ENCODE assay signal across 9 cellular contexts in the genomic region with DNA sequence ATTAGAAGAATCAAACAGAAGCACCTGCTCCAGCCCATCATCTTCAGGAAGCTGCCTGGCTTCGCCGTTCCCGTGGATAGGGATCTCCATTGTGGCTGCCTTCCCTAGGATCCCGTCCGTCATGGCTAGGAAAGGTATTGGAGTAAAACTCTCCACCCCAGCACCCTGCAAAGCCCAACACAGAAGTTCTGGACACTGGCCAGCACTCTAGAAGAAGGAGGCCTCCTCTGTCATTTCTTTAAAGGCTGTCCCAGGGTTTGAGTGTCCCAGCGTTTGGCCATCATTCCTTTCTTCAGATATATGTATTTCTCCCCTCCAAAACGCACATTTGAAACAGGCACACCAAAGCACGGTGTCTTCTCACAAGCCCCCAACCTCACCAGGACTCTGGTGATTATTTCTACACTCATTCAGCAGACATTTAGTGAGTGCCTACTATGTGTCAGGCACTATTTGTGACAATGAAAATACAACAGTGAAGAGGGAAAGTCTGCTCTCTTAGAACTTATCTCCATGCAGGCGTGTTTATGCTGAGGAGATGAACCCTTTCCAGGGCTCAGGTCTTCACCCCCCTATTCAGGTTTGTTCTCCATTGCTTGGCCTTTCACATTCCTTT. TPM values are rescaled to one million over a fixed set of nuclear protein-coding genes. Genes with fewer than 3 reads are reported as not detected.
DNase-seq lines count a peak whose midpoint lies in the region; ATAC-seq, FAIRE-seq and TF ChIP-seq lines count a peak whose summit lies in the region.
"Had no signal": no experiment of that assay in that cellular context is flagged by ENCODE, and none has a peak within 500 bp of the region (broad histone marks: within the 10 kb centered on the region; RNA-seq: fewer than 3 reads in every experiment).

No MANE protein-coding gene starts in this region.

- TF ChIP-seq RAD21 in HepG2 (CRISPR knock-in tag; IDR thresholded peaks at IDR 0.05), result no peak

- H3K4me1 Mint-ChIP-seq in activated CD4-positive, alpha-beta T cell treated with anti-CD3 and anti-CD28 coated beads, Interleukin-2, amount 10 ng/mL, durations not matched to agents 24 days and 14 days, result peaks cover 30% of the 10 kb centered on the region
- peaks cover 26% of the 10 kb centered on the region for H3K4me1 Mint-ChIP-seq in astrocyte (ENCODE audit: low read depth, unreplicated experiment)

- in situ Hi-C loops in HepG2 (cut with HindIII; ENCODE audit: extremely low pct_ligation_motif_present, low pct_unique_long_range_greater_than_20kb), result loop anchor here (10.0 kb wide), 1 partner anchor 124 kb away; the partner anchor contains the start of genes ILK and RRP8

- H4K20me1 ChIP-seq in astrocyte (ENCODE audit: insufficient read depth, low read length) (peaks cover 31% of the 10 kb centered on the region), HepG2 (ENCODE audit: insufficient read depth, low read length) (no peaks in the 10 kb centered on the region; the same call in 1 of the 2 replicates)

- no peaks in the 10 kb centered on the region for H3K9me3 ChIP-seq in astrocyte (ENCODE audit: insufficient read depth, low read depth, low read length)
- no peaks in the 10 kb centered on the region for H3K9me3 ChIP-seq in HepG2 (ENCODE audit: low read length)
- H3K9me3 ChIP-seq in thyroid gland, result no peaks in the 10 kb centered on the region

- peaks cover 41% of the 10 kb centered on the region for H3K36me3 Mint-ChIP-seq in activated CD4-positive, alpha-beta T cell treated with anti-CD3 and anti-CD28 coated beads, Interleukin-2, amount 10 ng/mL, durations not matched to agents 24 days and 14 days (ENCODE audit: low read depth)
- H3K36me3 Mint-ChIP-seq in astrocyte (ENCODE audit: low read depth, unreplicated experiment), result peaks cover 18% of the 10 kb centered on the region

- H3K27ac Mint-ChIP-seq in activated CD4-positive, alpha-beta T cell treated with anti-CD3 and anti-CD28 coated beads, Interleukin-2, amount 10 ng/mL, durations not matched to agents 24 days and 14 days, result peak overlapping the region; percentile 98
- H3K27ac Mint-ChIP-seq in astrocyte (ENCODE audit: unreplicated experiment), result peak overlapping the region; percentile 98

- H3K27ac ChIP-seq in astrocyte (ENCODE audit: low read depth, low read length) (peak overlapping the region; percentile 89), HepG2 (ENCODE audit: extremely low read length, insufficient read depth, low read length) (peak overlapping the region; percentile 95), thyroid gland (peak overlapping the region in 2 of 3 donors; percentile 67 to 92)

- H3K9ac ChIP-seq in astrocyte (ENCODE audit: low read length) (peak overlapping the region; percentile 99), HepG2 (ENCODE audit: insufficient read depth, low read depth, low read length) (peak overlapping the region; percentile 95)

- H3K4me1 ChIP-seq in astrocyte (ENCODE audit: insufficient read depth, low read length) (peaks cover 16% of the 10 kb centered on the region), HepG2 (ENCODE audit: insufficient read depth, low read length) (peaks cover 62% of the 10 kb centered on the region), thyroid gland (peaks cover 15 to 19% of the 10 kb centered on the region in 2 donors)

- WGBS in HepG2 (ENCODE audit: low lambda C conversion rate), result 59% methylated on average over 9 of the region's 9 CpGs
- 61 to 65% methylated on average over 9 of the region's 9 CpGs for WGBS in thyroid gland, 2 donors

- H3K4me3 ChIP-seq in astrocyte (ENCODE audit: insufficient read depth, low read depth, low read length) (peak overlapping the region; percentile 90), HepG2 (replicated peaks in 1 of 3; ENCODE audit: insufficient read depth in 1 of 3, low read depth in 2 of 3, low read length in 3 of 3) (peak overlapping the region; percentile 86 to 92 (median 86)), thyroid gland (replicated peaks in 1 of 3) (peak overlapping the region; percentile 44 to 74 (median 60))

- POLR2A ChIA-PET in HepG2 (lab: Yijun Ruan, JAX), result no interaction called here

- H3K4me2 ChIP-seq in astrocyte (ENCODE audit: low read length), result peak overlapping the region; percentile 94
- H3K4me2 ChIP-seq in HepG2 (ENCODE audit: low read depth, low read length), result peak overlapping the region; percentile 86

- H2AFZ ChIP-seq in astrocyte (ENCODE audit: low read depth, low read length) (no peak overlapping the region), HepG2 (ENCODE audit: low read length) (no peak overlapping the region)

- no peaks in the 10 kb centered on the region for H3K27me3 Mint-ChIP-seq in activated CD4-positive, alpha-beta T cell treated with anti-CD3 and anti-CD28 coated beads, Interleukin-2, amount 10 ng/mL, durations not matched to agents 24 days and 14 days
- H3K27me3 Mint-ChIP-seq in astrocyte (ENCODE audit: low read depth, unreplicated experiment), result no peaks in the 10 kb centered on the region

- TSS peak; percentile 65 for BruUV-seq in HepG2 (replicated peaks; lab: Mats Ljungman, UMichigan)

- peaks cover 36% of the 10 kb centered on the region for H3K36me3 ChIP-seq in astrocyte (ENCODE audit: insufficient read depth, low read length)
- H3K36me3 ChIP-seq in HepG2 (replicated peaks in 1 of 2; ENCODE audit: control insufficient read depth in 1 of 2, insufficient read depth in 2 of 2, low read length in 2 of 2), result peaks cover 10 to 41% of the 10 kb centered on the region in 2 experiments
- peaks cover 15 to 19% of the 10 kb centered on the region in 2 donors for H3K36me3 ChIP-seq in thyroid gland

- FAIRE-seq in astrocyte (lab: Jason Lieb, UNC), result no peak
- FAIRE-seq in HepG2 (lab: Jason Lieb, UNC), result no peak

- TF ChIP-seq POLR2A in HepG2 (IDR thresholded peaks at IDR 0.05; ENCODE audit: insufficient read depth in 1 of 2, low read depth in 2 of 2, low read length in 2 of 2) (no peak), thyroid gland (IDR thresholded peaks at IDR 0.05) (no peak)

- TF ChIP-seq EP300 in HepG2 (IDR thresholded peaks at IDR 0.05; ENCODE audit: low read depth in 2 of 2, low read length in 2 of 2) (no peak), HepG2 (CRISPR knock-in tag; IDR thresholded peaks at IDR 0.05; ENCODE audit: borderline replicate concordance) (no peak)

- no peak for DNase-seq in activated CD4-positive, alpha-beta T cell treated with anti-CD3 and anti-CD28 coated beads, Interleukin-2, amount 10 ng/mL, durations not matched to agents 24 days and 14 days
- no peak for DNase-seq in activated CD4-positive, alpha-beta T cell treated with anti-CD3 and anti-CD28 coated beads, Interleukin-2, amount 50 U/mL, for 1 hour
- DNase-seq in astrocyte (ENCODE audit: low read depth) (no peak), HepG2 (ENCODE audit: low spot score) (no peak), thyroid gland (peak; percentile 45 to 52), NCI-H1436 (lab: John Stamatoyannopoulos, UW) (no peak), DMS53 (lab: John Stamatoyannopoulos, UW) (no peak)

- peaks cover 53% of the 10 kb centered on the region for H3K79me2 ChIP-seq in astrocyte (ENCODE audit: insufficient read depth, low read length)
- H3K79me2 ChIP-seq in HepG2 (ENCODE audit: insufficient read depth, low read length), result peaks cover 39% of the 10 kb centered on the region

- ATAC-seq in HepG2 (no peak), GM21381 (IDR thresholded peaks at IDR 0.05; ENCODE audit: unreplicated experiment) (no peak)

- H3K4me3 Mint-ChIP-seq in activated CD4-positive, alpha-beta T cell treated with anti-CD3 and anti-CD28 coated beads, Interleukin-2, amount 10 ng/mL, durations not matched to agents 24 days and 14 days, result peak overlapping the region; percentile 94
- peak overlapping the region; percentile 97 for H3K4me3 Mint-ChIP-seq in astrocyte (ENCODE audit: unreplicated experiment)

- H3K27me3 ChIP-seq in astrocyte (ENCODE audit: insufficient read depth, low read length) (no peaks in the 10 kb centered on the region), HepG2 (ENCODE audit: control insufficient read depth in 1 of 2, insufficient read depth in 2 of 2, low read length in 2 of 2) (no peaks in the 10 kb centered on the region; a peak in 1 of 5 replicates), thyroid gland (no peaks in the 10 kb centered on the region)

- no peak for TF ChIP-seq CTCF in astrocyte (IDR thresholded peaks at IDR 0.05; ENCODE audit: insufficient read depth, low read depth, low read length)
- TF ChIP-seq CTCF in HepG2 (CRISPR knock-in tag; IDR thresholded peaks at IDR 0.05), result no peak
- TF ChIP-seq CTCF in thyroid gland (IDR thresholded peaks at IDR 0.05), result no peak

- CTCF ChIA-PET in HepG2 (lab: Yijun Ruan, JAX; ENCODE audit: low intra/inter-chr PET ratio, low total read pairs), result no interaction called here

- H3K9me3 Mint-ChIP-seq in activated CD4-positive, alpha-beta T cell treated with anti-CD3 and anti-CD28 coated beads, Interleukin-2, amount 10 ng/mL, durations not matched to agents 24 days and 14 days, result no peaks in the 10 kb centered on the region
- no peaks in the 10 kb centered on the region for H3K9me3 Mint-ChIP-seq in astrocyte (ENCODE audit: unreplicated experiment)

- intact Hi-C loops in activated CD4-positive, alpha-beta T cell treated with anti-CD3 and anti-CD28 coated beads, Interleukin-2, amount 10 ng/mL, durations not matched to agents 24 days and 14 days (cut with micrococcal nuclease), result loop anchor here (5.0 kb wide), 2 partner anchors 63 to 158 kb away; partner anchors contain the start of genes APBB1 and CAVIN3
- intact Hi-C loops in HepG2 (cut with micrococcal nuclease; ENCODE audit: unreplicated experiment) (loop anchor here (2.0 to 10.0 kb wide), 5 partner anchors 24 to 246 kb away; partner anchors contain the start of genes CNGA4, FHIP1B, MRPL17 and TAF10), thyroid gland (cut with DNase I) (loop anchor here (5.0 kb wide), 1 partner anchor 137 kb away; the partner anchor contains the start of gene TPP1)

RNA-seq across cellular contexts. Expression of gene ARFIP2, which starts 0.7 kb away (rescaled TPM):
- total RNA-seq in activated CD4-positive, alpha-beta T cell treated with anti-CD3 and anti-CD28 coated beads, Interleukin-2, amount 10 ng/mL, durations not matched to agents 24 days and 14 days, result 50.8 and 51.2 TPM in 2 replicates
- total RNA-seq in astrocyte, result 66.3 and 71.8 TPM in 2 replicates
- total RNA-seq in HepG2 (2016; rRNA removed; fragmentation: Illumina TruSeq; extraction: Trizol), result 58.9 and 60.2 TPM in 2 replicates
- total RNA-seq in HepG2 (2016; cell fraction: cytosol; rRNA removed; fragmentation: Illumina TruSeq; extraction: Trizol; ENCODE audit: low read depth), result 17.5 and 22.7 TPM in 2 replicates
- total RNA-seq in HepG2 (2016; cell fraction: insoluble cytoplasmic fraction; rRNA removed; fragmentation: Illumina TruSeq; extraction: Trizol), result 61.0 and 64.1 TPM in 2 replicates
- total RNA-seq in HepG2 (2016; cell fraction: membrane; rRNA removed; fragmentation: Illumina TruSeq; extraction: Trizol), result 47.3 and 49.4 TPM in 2 replicates
- total RNA-seq in HepG2 (2016; cell fraction: nucleus; rRNA removed; fragmentation: Illumina TruSeq; extraction: Trizol), result 42.8 and 48.3 TPM in 2 replicates
- polyA plus RNA-seq in HepG2 (2011; rRNA removed), result 56.6 TPM in 2 replicates
- polyA plus RNA-seq in HepG2 (2011; cell fraction: cytosol; rRNA removed), result 46.2 and 52.7 TPM in 2 replicates
- polyA plus RNA-seq in HepG2 (2011; cell fraction: nucleus; rRNA removed), result 94.3 and 111 TPM in 2 replicates
- polyA plus RNA-seq in HepG2 (2012), result 27.4 and 32.7 TPM in 2 replicates
- 19.3 and 24.9 TPM in 2 replicates for polyA plus RNA-seq in HepG2 (2016; cell fraction: cytosol; fragmentation: Illumina TruSeq; extraction: Trizol; ENCODE audit: low read depth)
- 64.8 and 65.3 TPM in 2 replicates for polyA plus RNA-seq in HepG2 (2016; cell fraction: insoluble cytoplasmic fraction; fragmentation: Illumina TruSeq; extraction: Trizol; ENCODE audit: low read depth)
- polyA plus RNA-seq in HepG2 (2016; cell fraction: membrane; fragmentation: Illumina TruSeq; extraction: Trizol; ENCODE audit: low read depth), result 38.0 and 38.5 TPM in 2 replicates
- 93.4 and 95.4 TPM in 2 replicates for polyA plus RNA-seq in HepG2 (2016; cell fraction: nucleus; fragmentation: Illumina TruSeq; extraction: Trizol; ENCODE audit: insufficient read depth, low read depth)
- polyA minus RNA-seq in HepG2 (2011; rRNA and poly(A)+ RNA removed; ENCODE audit: low replicate concordance), result 40.2 and 91.9 TPM in 2 replicates
- polyA minus RNA-seq in HepG2 (2011; cell fraction: cytosol; rRNA and poly(A)+ RNA removed), result 13.5 and 13.6 TPM in 2 replicates
- 52.7 and 55.4 TPM in 2 replicates for polyA minus RNA-seq in HepG2 (2011; cell fraction: nucleus; rRNA and poly(A)+ RNA removed)
- total RNA-seq in thyroid gland, result 100 to 1,000 TPM in 2 of 4 donors, 10 to 100 TPM in 2; 86.7 to 124 (median 96.2) TPM

RNA-seq across cellular contexts. Expression of gene TIMM10B, which starts 0.9 kb away (rescaled TPM):
- 41.3 and 47.4 TPM in 2 replicates for total RNA-seq in activated CD4-positive, alpha-beta T cell treated with anti-CD3 and anti-CD28 coated beads, Interleukin-2, amount 10 ng/mL, durations not matched to agents 24 days and 14 days
- total RNA-seq in astrocyte (35.2 and 38.2 TPM in 2 replicates), HepG2 (2016; rRNA removed; fragmentation: Illumina TruSeq; extraction: Trizol) (39.5 and 60.1 TPM in 2 replicates), thyroid gland (10 to 100 TPM; 42.1 to 72.0 (median 56.3) TPM)
- 10.8 and 13.1 TPM in 2 replicates for total RNA-seq in HepG2 (2016; cell fraction: cytosol; rRNA removed; fragmentation: Illumina TruSeq; extraction: Trizol; ENCODE audit: low read depth)
- total RNA-seq in HepG2 (2016; cell fraction: insoluble cytoplasmic fraction; rRNA removed; fragmentation: Illumina TruSeq; extraction: Trizol), result 43.3 and 66.3 TPM in 2 replicates
- total RNA-seq in HepG2 (2016; cell fraction: membrane; rRNA removed; fragmentation: Illumina TruSeq; extraction: Trizol), result 26.2 and 32.5 TPM in 2 replicates
- total RNA-seq in HepG2 (2016; cell fraction: nucleus; rRNA removed; fragmentation: Illumina TruSeq; extraction: Trizol), result 41.4 and 43.0 TPM in 2 replicates
- polyA plus RNA-seq in HepG2 (2011; rRNA removed), result 34.9 and 38.5 TPM in 2 replicates
- 34.0 and 35.1 TPM in 2 replicates for polyA plus RNA-seq in HepG2 (2011; cell fraction: cytosol; rRNA removed)
- polyA plus RNA-seq in HepG2 (2011; cell fraction: nucleus; rRNA removed), result 67.7 and 87.1 TPM in 2 replicates
- polyA plus RNA-seq in HepG2 (2012), result 20.8 and 27.0 TPM in 2 replicates
- polyA plus RNA-seq in HepG2 (2016; cell fraction: cytosol; fragmentation: Illumina TruSeq; extraction: Trizol; ENCODE audit: low read depth), result 11.9 and 14.7 TPM in 2 replicates
- 45.0 and 46.2 TPM in 2 replicates for polyA plus RNA-seq in HepG2 (2016; cell fraction: insoluble cytoplasmic fraction; fragmentation: Illumina TruSeq; extraction: Trizol; ENCODE audit: low read depth)
- polyA plus RNA-seq in HepG2 (2016; cell fraction: membrane; fragmentation: Illumina TruSeq; extraction: Trizol; ENCODE audit: low read depth), result 19.4 and 23.0 TPM in 2 replicates
- polyA plus RNA-seq in HepG2 (2016; cell fraction: nucleus; fragmentation: Illumina TruSeq; extraction: Trizol; ENCODE audit: insufficient read depth, low read depth), result 39.7 and 43.3 TPM in 2 replicates
- 42.9 and 55.1 TPM in 2 replicates for polyA minus RNA-seq in HepG2 (2011; rRNA and poly(A)+ RNA removed; ENCODE audit: low replicate concordance)
- polyA minus RNA-seq in HepG2 (2011; cell fraction: cytosol; rRNA and poly(A)+ RNA removed), result 12.4 and 20.8 TPM in 2 replicates
- polyA minus RNA-seq in HepG2 (2011; cell fraction: nucleus; rRNA and poly(A)+ RNA removed), result 102 and 116 TPM in 2 replicates

RNA-seq across cellular contexts. Expression of gene TRIM3, which starts 6.7 kb away (rescaled TPM):
- 3.4 and 4.1 TPM in 2 replicates for total RNA-seq in activated CD4-positive, alpha-beta T cell treated with anti-CD3 and anti-CD28 coated beads, Interleukin-2, amount 10 ng/mL, durations not matched to agents 24 days and 14 days
- total RNA-seq in astrocyte (20.8 and 25.4 TPM in 2 replicates), HepG2 (2016; rRNA removed; fragmentation: Illumina TruSeq; extraction: Trizol) (2.8 and 6.3 TPM in 2 replicates), thyroid gland (10 to 100 TPM; 11.0 to 20.8 (median 14.6) TPM)
- total RNA-seq in HepG2 (2016; cell fraction: cytosol; rRNA removed; fragmentation: Illumina TruSeq; extraction: Trizol; ENCODE audit: low read depth), result 0.40 and 0.79 TPM in 2 replicates
- 2.4 and 5.9 TPM in 2 replicates for total RNA-seq in HepG2 (2016; cell fraction: insoluble cytoplasmic fraction; rRNA removed; fragmentation: Illumina TruSeq; extraction: Trizol)
- 1.2 and 1.5 TPM in 2 replicates for total RNA-seq in HepG2 (2016; cell fraction: membrane; rRNA removed; fragmentation: Illumina TruSeq; extraction: Trizol)
- 9.6 and 9.9 TPM in 2 replicates for total RNA-seq in HepG2 (2016; cell fraction: nucleus; rRNA removed; fragmentation: Illumina TruSeq; extraction: Trizol)
- 3.6 and 4.9 TPM in 2 replicates for polyA plus RNA-seq in HepG2 (2011; rRNA removed)
- 1.5 and 2.1 TPM in 2 replicates for polyA plus RNA-seq in HepG2 (2011; cell fraction: cytosol; rRNA removed)
- 25.2 and 26.5 TPM in 2 replicates for polyA plus RNA-seq in HepG2 (2011; cell fraction: nucleus; rRNA removed)
- polyA plus RNA-seq in HepG2 (2012), result 2.3 and 2.8 TPM in 2 replicates
- polyA plus RNA-seq in HepG2 (2016; cell fraction: cytosol; fragmentation: Illumina TruSeq; extraction: Trizol; ENCODE audit: low read depth), result 0.49 and 0.53 TPM in 2 replicates
- 1.6 and 2.7 TPM in 2 replicates for polyA plus RNA-seq in HepG2 (2016; cell fraction: insoluble cytoplasmic fraction; fragmentation: Illumina TruSeq; extraction: Trizol; ENCODE audit: low read depth)
- 0.80 and 1.3 TPM in 2 replicates for polyA plus RNA-seq in HepG2 (2016; cell fraction: membrane; fragmentation: Illumina TruSeq; extraction: Trizol; ENCODE audit: low read depth)
- polyA plus RNA-seq in HepG2 (2016; cell fraction: nucleus; fragmentation: Illumina TruSeq; extraction: Trizol; ENCODE audit: insufficient read depth, low read depth), result 25.5 and 27.0 TPM in 2 replicates
- 5.6 and 9.8 TPM in 2 replicates for polyA minus RNA-seq in HepG2 (2011; rRNA and poly(A)+ RNA removed; ENCODE audit: low replicate concordance)
- 1.6 and 3.3 TPM in 2 replicates for polyA minus RNA-seq in HepG2 (2011; cell fraction: cytosol; rRNA and poly(A)+ RNA removed)
- 6.6 and 8.3 TPM in 2 replicates for polyA minus RNA-seq in HepG2 (2011; cell fraction: nucleus; rRNA and poly(A)+ RNA removed)

RNA-seq across cellular contexts. Expression of gene DNHD1, which starts 16.7 kb away (rescaled TPM):
- 21.5 and 22.8 TPM in 2 replicates for total RNA-seq in activated CD4-positive, alpha-beta T cell treated with anti-CD3 and anti-CD28 coated beads, Interleukin-2, amount 10 ng/mL, durations not matched to agents 24 days and 14 days
- 8.2 and 8.3 TPM in 2 replicates for total RNA-seq in astrocyte
- 0.94 and 2.7 TPM in 2 replicates for total RNA-seq in HepG2 (2016; rRNA removed; fragmentation: Illumina TruSeq; extraction: Trizol)
- total RNA-seq in HepG2 (2016; cell fraction: cytosol; rRNA removed; fragmentation: Illumina TruSeq; extraction: Trizol; ENCODE audit: low read depth), result 1.3 and 1.6 TPM in 2 replicates
- total RNA-seq in HepG2 (2016; cell fraction: insoluble cytoplasmic fraction; rRNA removed; fragmentation: Illumina TruSeq; extraction: Trizol), result 1.0 and 2.6 TPM in 2 replicates
- total RNA-seq in HepG2 (2016; cell fraction: membrane; rRNA removed; fragmentation: Illumina TruSeq; extraction: Trizol), result 1.00 and 1.2 TPM in 2 replicates
- total RNA-seq in HepG2 (2016; cell fraction: nucleus; rRNA removed; fragmentation: Illumina TruSeq; extraction: Trizol), result 8.5 and 9.6 TPM in 2 replicates
- 9.3 and 13.3 TPM in 2 replicates for polyA plus RNA-seq in HepG2 (2011; rRNA removed)
- polyA plus RNA-seq in HepG2 (2011; cell fraction: cytosol; rRNA removed), result 2.1 TPM in 2 replicates
- polyA plus RNA-seq in HepG2 (2011; cell fraction: nucleus; rRNA removed), result 76.4 and 80.1 TPM in 2 replicates
- 11.0 and 17.0 TPM in 2 replicates for polyA plus RNA-seq in HepG2 (2012)
- polyA plus RNA-seq in HepG2 (2016; cell fraction: cytosol; fragmentation: Illumina TruSeq; extraction: Trizol; ENCODE audit: low read depth), result 0.09 and 0.20 TPM in 2 replicates
- 0.91 and 1.1 TPM in 2 replicates for polyA plus RNA-seq in HepG2 (2016; cell fraction: insoluble cytoplasmic fraction; fragmentation: Illumina TruSeq; extraction: Trizol; ENCODE audit: low read depth)
- 0.16 and 0.22 TPM in 2 replicates for polyA plus RNA-seq in HepG2 (2016; cell fraction: membrane; fragmentation: Illumina TruSeq; extraction: Trizol; ENCODE audit: low read depth)
- 14.1 and 16.8 TPM in 2 replicates for polyA plus RNA-seq in HepG2 (2016; cell fraction: nucleus; fragmentation: Illumina TruSeq; extraction: Trizol; ENCODE audit: insufficient read depth, low read depth)
- polyA minus RNA-seq in HepG2 (2011; rRNA and poly(A)+ RNA removed; ENCODE audit: low replicate concordance), result 57.3 and 64.0 TPM in 2 replicates
- 2.5 and 3.1 TPM in 2 replicates for polyA minus RNA-seq in HepG2 (2011; cell fraction: cytosol; rRNA and poly(A)+ RNA removed)
- 48.5 and 56.7 TPM in 2 replicates for polyA minus RNA-seq in HepG2 (2011; cell fraction: nucleus; rRNA and poly(A)+ RNA removed)
- total RNA-seq in thyroid gland, result 10 to 100 TPM; 10.9 to 21.8 (median 14.9) TPM

RNA-seq across cellular contexts. Expression of gene HPX, which starts 39.6 kb away (rescaled TPM):
- total RNA-seq in activated CD4-positive, alpha-beta T cell treated with anti-CD3 and anti-CD28 coated beads, Interleukin-2, amount 10 ng/mL, durations not matched to agents 24 days and 14 days, result not detected in 2 replicates
- 1.7 and 1.9 TPM in 2 replicates for total RNA-seq in astrocyte
- 29.6 and 57.4 TPM in 2 replicates for total RNA-seq in HepG2 (2016; rRNA removed; fragmentation: Illumina TruSeq; extraction: Trizol)
- total RNA-seq in HepG2 (2016; cell fraction: cytosol; rRNA removed; fragmentation: Illumina TruSeq; extraction: Trizol; ENCODE audit: low read depth), result 7.4 and 9.1 TPM in 2 replicates
- 28.5 and 59.2 TPM in 2 replicates for total RNA-seq in HepG2 (2016; cell fraction: insoluble cytoplasmic fraction; rRNA removed; fragmentation: Illumina TruSeq; extraction: Trizol)
- 9.6 and 11.3 TPM in 2 replicates for total RNA-seq in HepG2 (2016; cell fraction: membrane; rRNA removed; fragmentation: Illumina TruSeq; extraction: Trizol)
- total RNA-seq in HepG2 (2016; cell fraction: nucleus; rRNA removed; fragmentation: Illumina TruSeq; extraction: Trizol), result 60.0 and 62.1 TPM in 2 replicates
- 6.2 and 9.2 TPM in 2 replicates for polyA plus RNA-seq in HepG2 (2011; rRNA removed)
- 7.9 and 10.5 TPM in 2 replicates for polyA plus RNA-seq in HepG2 (2011; cell fraction: cytosol; rRNA removed)
- 6.2 and 6.6 TPM in 2 replicates for polyA plus RNA-seq in HepG2 (2011; cell fraction: nucleus; rRNA removed)
- 1.3 and 1.4 TPM in 2 replicates for polyA plus RNA-seq in HepG2 (2012)
- polyA plus RNA-seq in HepG2 (2016; cell fraction: cytosol; fragmentation: Illumina TruSeq; extraction: Trizol; ENCODE audit: low read depth), result 6.7 and 7.9 TPM in 2 replicates
- polyA plus RNA-seq in HepG2 (2016; cell fraction: insoluble cytoplasmic fraction; fragmentation: Illumina TruSeq; extraction: Trizol; ENCODE audit: low read depth), result 28.3 and 32.1 TPM in 2 replicates
- polyA plus RNA-seq in HepG2 (2016; cell fraction: membrane; fragmentation: Illumina TruSeq; extraction: Trizol; ENCODE audit: low read depth), result 8.6 and 17.5 TPM in 2 replicates
- 86.2 and 88.6 TPM in 2 replicates for polyA plus RNA-seq in HepG2 (2016; cell fraction: nucleus; fragmentation: Illumina TruSeq; extraction: Trizol; ENCODE audit: insufficient read depth, low read depth)
- 0.26 and 20.4 TPM in 2 replicates for polyA minus RNA-seq in HepG2 (2011; rRNA and poly(A)+ RNA removed; ENCODE audit: low replicate concordance)
- 3.1 and 4.2 TPM in 2 replicates for polyA minus RNA-seq in HepG2 (2011; cell fraction: cytosol; rRNA and poly(A)+ RNA removed)
- polyA minus RNA-seq in HepG2 (2011; cell fraction: nucleus; rRNA and poly(A)+ RNA removed), result 4.1 and 4.5 TPM in 2 replicates
- under 1 TPM in 2 of 4 donors, not detected in 2; 0.33 to 0.67 TPM for total RNA-seq in thyroid gland
- total RNA-seq: M059J had no signal

Comparison
In these comparisons a context has a peak if more than half of its experiments do, and no peak if none do; other contexts are left out.
1. DNase-seq: peak in thyroid gland (2 of 2); none in activated CD4-positive, alpha-beta T cell treated with anti-CD3 and anti-CD28 coated beads, Interleukin-2, amount 10 ng/mL, durations not matched to agents 24 days and 14 days (single experiment), activated CD4-positive, alpha-beta T cell treated with anti-CD3 and anti-CD28 coated beads, Interleukin-2, amount 50 U/mL, for 1 hour (single experiment), astrocyte (single experiment), HepG2 (single experiment), NCI-H1436 (single experiment) and DMS53 (single experiment).
2. Peak in every context shown above with its lines, with median percentiles within 50 percentile points of each other: H3K27ac ChIP-seq and H3K4me3 ChIP-seq.